Comparison of ENCODE assay signal across 1 cellular context in genomic region chr20:38926142-38926933, GRCh38.
TF ChIP-seq lines count a peak whose summit lies in the region.

A gene with protein sequence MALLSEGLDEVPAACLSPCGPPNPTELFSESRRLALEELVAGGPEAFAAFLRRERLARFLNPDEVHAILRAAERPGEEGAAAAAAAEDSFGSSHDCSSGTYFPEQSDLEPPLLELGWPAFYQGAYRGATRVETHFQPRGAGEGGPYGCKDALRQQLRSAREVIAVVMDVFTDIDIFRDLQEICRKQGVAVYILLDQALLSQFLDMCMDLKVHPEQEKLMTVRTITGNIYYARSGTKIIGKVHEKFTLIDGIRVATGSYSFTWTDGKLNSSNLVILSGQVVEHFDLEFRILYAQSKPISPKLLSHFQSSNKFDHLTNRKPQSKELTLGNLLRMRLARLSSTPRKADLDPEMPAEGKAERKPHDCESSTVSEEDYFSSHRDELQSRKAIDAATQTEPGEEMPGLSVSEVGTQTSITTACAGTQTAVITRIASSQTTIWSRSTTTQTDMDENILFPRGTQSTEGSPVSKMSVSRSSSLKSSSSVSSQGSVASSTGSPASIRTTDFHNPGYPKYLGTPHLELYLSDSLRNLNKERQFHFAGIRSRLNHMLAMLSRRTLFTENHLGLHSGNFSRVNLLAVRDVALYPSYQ (plus strand): TSS chr20:38926417. CDS start chr20:38926443, 26 bp downstream.

TF ChIP-seq in HepG2, 621 proteins besides CTCF, POLR2A, EP300 and RAD21 (continued from another document and continues in another):
- TF ChIP-seq IRF1 (CRISPR knock-in tag; IDR thresholded peaks at IDR 0.05; ENCODE audit: low read depth) (no peak), HOMEZ (CRISPR knock-in tag; IDR thresholded peaks at IDR 0.05; ENCODE audit: low read depth) (peak; percentile 98), ZNF468 (CRISPR knock-in tag; IDR thresholded peaks at IDR 0.05) (peak; percentile 98), SMAD9 (CRISPR knock-in tag; IDR thresholded peaks at IDR 0.05) (peak; percentile 86), HOXA5 (CRISPR knock-in tag; IDR thresholded peaks at IDR 0.05) (peak; percentile 81), CAMTA2 (CRISPR knock-in tag; IDR thresholded peaks at IDR 0.05; ENCODE audit: borderline replicate concordance) (peak; percentile 78; the same call in 1 of the 2 replicates), ARID2 (CRISPR knock-in tag; IDR thresholded peaks at IDR 0.05; ENCODE audit: borderline replicate concordance) (peak; percentile 100), RELA (CRISPR knock-in tag; IDR thresholded peaks at IDR 0.05) (peak; percentile 54; the same call in 1 of the 2 replicates), ZNF253 (CRISPR knock-in tag; IDR thresholded peaks at IDR 0.05; ENCODE audit: borderline replicate concordance) (peak; percentile 97), YEATS4 (CRISPR knock-in tag; IDR thresholded peaks at IDR 0.05; ENCODE audit: borderline replicate concordance) (peak; percentile 95), ATAD3A (CRISPR knock-in tag; IDR thresholded peaks at IDR 0.05) (no peak; the same call in 1 of the 2 replicates), RFXANK (CRISPR knock-in tag; IDR thresholded peaks at IDR 0.05) (peak; percentile 75; the same call in 1 of the 2 replicates), ZFP62 (CRISPR knock-in tag; IDR thresholded peaks at IDR 0.05) (0 out of 2 replicates have a peak, but pooled peaks have one; percentile 91), NFYB (CRISPR knock-in tag; IDR thresholded peaks at IDR 0.05) (peak; percentile 100), BHLHE40 (IDR thresholded peaks at IDR 0.05; ENCODE audit: low read length) (0 out of 2 replicates have a peak, but pooled peaks have one; percentile 5), ZNF562 (CRISPR knock-in tag; IDR thresholded peaks at IDR 0.05; ENCODE audit: borderline replicate concordance) (no peak; the same call in 1 of the 2 replicates), IRF2 (CRISPR knock-in tag; IDR thresholded peaks at IDR 0.05) (peak; percentile 90), SMC3 (IDR thresholded peaks at IDR 0.05; ENCODE audit: low read length) (0 out of 2 replicates have a peak, but pooled peaks have one; percentile 73), SNAI1 (CRISPR knock-in tag; IDR thresholded peaks at IDR 0.05; ENCODE audit: borderline replicate concordance) (peak; percentile 89; the same call in 1 of the 2 replicates), GLMP (CRISPR knock-in tag; IDR thresholded peaks at IDR 0.05; ENCODE audit: borderline replicate concordance) (no peak), HNF4G (IDR thresholded peaks at IDR 0.05; ENCODE audit: borderline replicate concordance, low read depth, low read length) (peak; percentile 79), HNF4G (CRISPR knock-in tag; IDR thresholded peaks at IDR 0.05; ENCODE audit: borderline replicate concordance, low read depth) (peak; percentile 86), DBP (CRISPR knock-in tag; IDR thresholded peaks at IDR 0.05; ENCODE audit: not compliant biosample characterization) (peak; percentile 94), ZNF383 (CRISPR knock-in tag; IDR thresholded peaks at IDR 0.05; ENCODE audit: borderline replicate concordance) (peak; percentile 60; the same call in 1 of the 2 replicates), ZNF451 (CRISPR knock-in tag; IDR thresholded peaks at IDR 0.05) (peak; percentile 86; the same call in 1 of the 2 replicates), ZNF274 (CRISPR knock-in tag; IDR thresholded peaks at IDR 0.05) (peak; percentile 95), NCOR1 (IDR thresholded peaks at IDR 0.05; ENCODE audit: borderline replicate concordance, low read length) (peak; percentile 68), ZMYM2 (CRISPR knock-in tag; IDR thresholded peaks at IDR 0.05) (peak; percentile 100), ONECUT2 (CRISPR knock-in tag; IDR thresholded peaks at IDR 0.05) (no peak), TERF1 (CRISPR knock-in tag; IDR thresholded peaks at IDR 0.05) (peak; percentile 96; the same call in 1 of the 2 replicates), AKAP8 (CRISPR knock-in tag; IDR thresholded peaks at IDR 0.05) (peak; percentile 74), ZNF75D (CRISPR knock-in tag; IDR thresholded peaks at IDR 0.05; ENCODE audit: borderline replicate concordance) (0 out of 2 replicates have a peak, but pooled peaks have one; percentile 51), ZNF432 (CRISPR knock-in tag; IDR thresholded peaks at IDR 0.05; ENCODE audit: borderline replicate concordance) (no peak), HMG20A (CRISPR knock-in tag; IDR thresholded peaks at IDR 0.05; ENCODE audit: borderline replicate concordance) (0 out of 2 replicates have a peak, but pooled peaks have one; percentile 2), BORCS8-MEF2B (CRISPR knock-in tag; IDR thresholded peaks at IDR 0.05) (peak; percentile 100), ZNF691 (CRISPR knock-in tag; IDR thresholded peaks at IDR 0.05; ENCODE audit: borderline replicate concordance, low read depth) (peak; percentile 83), ZGPAT (CRISPR knock-in tag; IDR thresholded peaks at IDR 0.05) (peak; percentile 98), PPARG (CRISPR knock-in tag; conservative IDR thresholded peaks at IDR 0.05) (0 out of 2 replicates have a peak, but pooled peaks have one; percentile 34), ZFX (CRISPR knock-in tag; IDR thresholded peaks at IDR 0.05; ENCODE audit: low read depth) (peak; percentile 96), ZNF782 (CRISPR knock-in tag; IDR thresholded peaks at IDR 0.05; ENCODE audit: borderline replicate concordance) (peak; percentile 79; the same call in 1 of the 2 replicates)
- TF ChIP-seq, protein P1, sequence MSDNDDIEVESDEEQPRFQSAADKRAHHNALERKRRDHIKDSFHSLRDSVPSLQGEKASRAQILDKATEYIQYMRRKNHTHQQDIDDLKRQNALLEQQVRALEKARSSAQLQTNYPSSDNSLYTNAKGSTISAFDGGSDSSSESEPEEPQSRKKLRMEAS (IDR thresholded peaks at IDR 0.05) = peak; percentile 91
- TF ChIP-seq, protein P2, sequence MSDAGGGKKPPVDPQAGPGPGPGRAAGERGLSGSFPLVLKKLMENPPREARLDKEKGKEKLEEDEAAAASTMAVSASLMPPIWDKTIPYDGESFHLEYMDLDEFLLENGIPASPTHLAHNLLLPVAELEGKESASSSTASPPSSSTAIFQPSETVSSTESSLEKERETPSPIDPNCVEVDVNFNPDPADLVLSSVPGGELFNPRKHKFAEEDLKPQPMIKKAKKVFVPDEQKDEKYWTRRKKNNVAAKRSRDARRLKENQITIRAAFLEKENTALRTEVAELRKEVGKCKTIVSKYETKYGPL (CRISPR knock-in tag; IDR thresholded peaks at IDR 0.05) = peak; percentile 67; the same call in 1 of the 2 replicates
- TF ChIP-seq, protein P3, sequence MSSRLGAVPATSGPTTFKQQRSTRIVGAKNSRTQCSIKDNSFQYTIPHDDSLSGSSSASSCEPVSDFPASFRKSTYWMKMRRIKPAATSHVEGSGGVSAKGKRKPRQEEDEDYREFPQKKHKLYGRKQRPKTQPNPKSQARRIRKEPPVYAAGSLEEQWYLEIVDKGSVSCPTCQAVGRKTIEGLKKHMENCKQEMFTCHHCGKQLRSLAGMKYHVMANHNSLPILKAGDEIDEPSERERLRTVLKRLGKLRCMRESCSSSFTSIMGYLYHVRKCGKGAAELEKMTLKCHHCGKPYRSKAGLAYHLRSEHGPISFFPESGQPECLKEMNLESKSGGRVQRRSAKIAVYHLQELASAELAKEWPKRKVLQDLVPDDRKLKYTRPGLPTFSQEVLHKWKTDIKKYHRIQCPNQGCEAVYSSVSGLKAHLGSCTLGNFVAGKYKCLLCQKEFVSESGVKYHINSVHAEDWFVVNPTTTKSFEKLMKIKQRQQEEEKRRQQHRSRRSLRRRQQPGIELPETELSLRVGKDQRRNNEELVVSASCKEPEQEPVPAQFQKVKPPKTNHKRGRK (CRISPR knock-in tag; IDR thresholded peaks at IDR 0.05) = peak; percentile 90
- TF ChIP-seq, protein P4, sequence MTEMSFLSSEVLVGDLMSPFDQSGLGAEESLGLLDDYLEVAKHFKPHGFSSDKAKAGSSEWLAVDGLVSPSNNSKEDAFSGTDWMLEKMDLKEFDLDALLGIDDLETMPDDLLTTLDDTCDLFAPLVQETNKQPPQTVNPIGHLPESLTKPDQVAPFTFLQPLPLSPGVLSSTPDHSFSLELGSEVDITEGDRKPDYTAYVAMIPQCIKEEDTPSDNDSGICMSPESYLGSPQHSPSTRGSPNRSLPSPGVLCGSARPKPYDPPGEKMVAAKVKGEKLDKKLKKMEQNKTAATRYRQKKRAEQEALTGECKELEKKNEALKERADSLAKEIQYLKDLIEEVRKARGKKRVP (CRISPR knock-in tag; IDR thresholded peaks at IDR 0.05) = peak in 1 of 2 experiments; percentile 81; a peak in 1 of 4 replicates
- TF ChIP-seq, protein P5, sequence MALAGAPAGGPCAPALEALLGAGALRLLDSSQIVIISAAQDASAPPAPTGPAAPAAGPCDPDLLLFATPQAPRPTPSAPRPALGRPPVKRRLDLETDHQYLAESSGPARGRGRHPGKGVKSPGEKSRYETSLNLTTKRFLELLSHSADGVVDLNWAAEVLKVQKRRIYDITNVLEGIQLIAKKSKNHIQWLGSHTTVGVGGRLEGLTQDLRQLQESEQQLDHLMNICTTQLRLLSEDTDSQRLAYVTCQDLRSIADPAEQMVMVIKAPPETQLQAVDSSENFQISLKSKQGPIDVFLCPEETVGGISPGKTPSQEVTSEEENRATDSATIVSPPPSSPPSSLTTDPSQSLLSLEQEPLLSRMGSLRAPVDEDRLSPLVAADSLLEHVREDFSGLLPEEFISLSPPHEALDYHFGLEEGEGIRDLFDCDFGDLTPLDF (CRISPR knock-in tag; IDR thresholded peaks at IDR 0.05) = peak; percentile 77
- TF ChIP-seq, protein P6, sequence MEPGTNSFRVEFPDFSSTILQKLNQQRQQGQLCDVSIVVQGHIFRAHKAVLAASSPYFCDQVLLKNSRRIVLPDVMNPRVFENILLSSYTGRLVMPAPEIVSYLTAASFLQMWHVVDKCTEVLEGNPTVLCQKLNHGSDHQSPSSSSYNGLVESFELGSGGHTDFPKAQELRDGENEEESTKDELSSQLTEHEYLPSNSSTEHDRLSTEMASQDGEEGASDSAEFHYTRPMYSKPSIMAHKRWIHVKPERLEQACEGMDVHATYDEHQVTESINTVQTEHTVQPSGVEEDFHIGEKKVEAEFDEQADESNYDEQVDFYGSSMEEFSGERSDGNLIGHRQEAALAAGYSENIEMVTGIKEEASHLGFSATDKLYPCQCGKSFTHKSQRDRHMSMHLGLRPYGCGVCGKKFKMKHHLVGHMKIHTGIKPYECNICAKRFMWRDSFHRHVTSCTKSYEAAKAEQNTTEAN (CRISPR knock-in tag; conservative IDR thresholded peaks at IDR 0.05) = 0 out of 2 replicates have a peak, but pooled peaks have one; percentile 73
